12 cellular contexts compared by ENCODE assay signal in genomic region chr22:49760630-49761571, GRCh38.
DNase-seq lines count a peak whose midpoint lies in the region; ATAC-seq, FAIRE-seq and TF ChIP-seq lines count a peak whose summit lies in the region.
"Had no signal": no experiment of that assay in that cellular context is flagged by ENCODE, and none has a peak within 500 bp of the region (broad histone marks: within the 10 kb centered on the region; RNA-seq: fewer than 3 reads in every experiment).

No MANE protein-coding gene starts in this region.

- WGBS in GM23248 (ENCODE audit: low coverage in 1 of 2, low lambda C conversion rate in 2 of 2, missing lambda C conversion rate in 2 of 2), 2 experiments, result 73 to 75% methylated on average over 13 of the region's 13 CpGs

- ATAC-seq in activated naive CD8-positive, alpha-beta T cell treated with anti-CD3 and anti-CD28 coated beads, Interleukin-2, amount 10 ng/mL, durations not matched to agents 7 days and 5 days (ENCODE audit: low read depth), result peak; percentile 77
- ATAC-seq in upper lobe of right lung, result peak; percentile 30
- ATAC-seq in HG03025 (IDR thresholded peaks at IDR 0.05; ENCODE audit: low FRiP score, unreplicated experiment), result no peak

- H3K4me3 ChIP-seq in HL-60 (replicated peaks; ENCODE audit: insufficient read depth, low read length) (no peak overlapping the region), astrocyte (ENCODE audit: insufficient read depth, low read depth, low read length) (no peak overlapping the region), upper lobe of right lung (no peak overlapping the region), GM23248 (no peak overlapping the region)
- H3K4me3 ChIP-seq: heart right ventricle had no signal

- peak overlapping the region; percentile 82 for H3K27ac Mint-ChIP-seq in activated naive CD8-positive, alpha-beta T cell treated with anti-CD3 and anti-CD28 coated beads, Interleukin-2, amount 10 ng/mL, durations not matched to agents 7 days and 5 days
- H3K27ac Mint-ChIP-seq in activated naive CD8-positive, alpha-beta T cell treated with anti-CD3 and anti-CD28 coated beads for 36 hours, result no peak overlapping the region
- peak overlapping the region; percentile 89 for H3K27ac Mint-ChIP-seq in astrocyte (ENCODE audit: unreplicated experiment)
- H3K27ac Mint-ChIP-seq: IgD-negative memory B cell had no signal

- H3K27me3 ChIP-seq in HL-60 (ENCODE audit: insufficient read depth, poor library complexity, severe bottlenecking) (no peaks in the 10 kb centered on the region), astrocyte (ENCODE audit: insufficient read depth, low read length) (no peaks in the 10 kb centered on the region), upper lobe of right lung (no peaks in the 10 kb centered on the region), GM23248 (replicated peaks; ENCODE audit: insufficient read depth) (no peaks in the 10 kb centered on the region)

- no peak for TF ChIP-seq CTCF in HL-60 (IDR thresholded peaks at IDR 0.05; ENCODE audit: insufficient read depth, low read length)
- TF ChIP-seq CTCF in astrocyte (IDR thresholded peaks at IDR 0.05; ENCODE audit: insufficient read depth, low read depth, low read length), result no peak
- no peak for TF ChIP-seq CTCF in upper lobe of right lung (IDR thresholded peaks at IDR 0.05)

- H3K4me2 ChIP-seq in astrocyte (ENCODE audit: low read length), result no peak overlapping the region
- no peak overlapping the region for H3K4me2 ChIP-seq in GM23248 (ENCODE audit: unreplicated experiment)

- peaks cover 20% of the 10 kb centered on the region for H3K4me1 Mint-ChIP-seq in activated naive CD8-positive, alpha-beta T cell treated with anti-CD3 and anti-CD28 coated beads, Interleukin-2, amount 10 ng/mL, durations not matched to agents 7 days and 5 days
- peaks cover 17% of the 10 kb centered on the region for H3K4me1 Mint-ChIP-seq in activated naive CD8-positive, alpha-beta T cell treated with anti-CD3 and anti-CD28 coated beads for 36 hours
- peaks cover 9% of the 10 kb centered on the region for H3K4me1 Mint-ChIP-seq in astrocyte (ENCODE audit: low read depth, unreplicated experiment)

- H3K4me1 ChIP-seq in astrocyte (ENCODE audit: insufficient read depth, low read length), result no peaks in the 10 kb centered on the region
- H3K4me1 ChIP-seq in upper lobe of right lung, result no peaks in the 10 kb centered on the region
- H3K4me1 ChIP-seq in GM23248 (ENCODE audit: insufficient read depth), result no peaks in the 10 kb centered on the region

- H2AFZ ChIP-seq in astrocyte (ENCODE audit: low read depth, low read length), result no peak overlapping the region
- H2AFZ ChIP-seq in GM23248, result no peak overlapping the region

- H3F3A ChIP-seq in GM23248 (ENCODE audit: insufficient read depth), result no peaks in the 10 kb centered on the region

- peak overlapping the region; percentile 32 for H3K4me3 Mint-ChIP-seq in activated naive CD8-positive, alpha-beta T cell treated with anti-CD3 and anti-CD28 coated beads, Interleukin-2, amount 10 ng/mL, durations not matched to agents 7 days and 5 days
- no peak overlapping the region for H3K4me3 Mint-ChIP-seq in activated naive CD8-positive, alpha-beta T cell treated with anti-CD3 and anti-CD28 coated beads for 36 hours
- H3K4me3 Mint-ChIP-seq in astrocyte (ENCODE audit: unreplicated experiment), result no peak overlapping the region
- H3K4me3 Mint-ChIP-seq: activated T-cell treated with anti-CD3 and anti-CD28 coated beads, Interleukin-2, amount 50 U/mL, for 4 hours; CD4-positive, alpha-beta memory T cell had no signal

- H3K36me3 ChIP-seq in astrocyte (ENCODE audit: insufficient read depth, low read length) (no peaks in the 10 kb centered on the region), upper lobe of right lung (no peaks in the 10 kb centered on the region), GM23248 (ENCODE audit: low read depth) (no peaks in the 10 kb centered on the region)
- H3K36me3 ChIP-seq: heart right ventricle had no signal

- H3K36me3 Mint-ChIP-seq in activated naive CD8-positive, alpha-beta T cell treated with anti-CD3 and anti-CD28 coated beads, Interleukin-2, amount 10 ng/mL, durations not matched to agents 7 days and 5 days, result no peaks in the 10 kb centered on the region
- H3K36me3 Mint-ChIP-seq in activated naive CD8-positive, alpha-beta T cell treated with anti-CD3 and anti-CD28 coated beads for 36 hours, result no peaks in the 10 kb centered on the region
- H3K36me3 Mint-ChIP-seq in astrocyte (ENCODE audit: low read depth, unreplicated experiment), result no peaks in the 10 kb centered on the region
- H3K36me3 Mint-ChIP-seq: CD4-positive, alpha-beta memory T cell; IgD-negative memory B cell had no signal

- H3K27ac ChIP-seq in HL-60 (replicated peaks), result peak overlapping the region; percentile 67
- H3K27ac ChIP-seq in astrocyte (ENCODE audit: low read depth, low read length), result no peak overlapping the region
- no peak overlapping the region for H3K27ac ChIP-seq in upper lobe of right lung
- H3K27ac ChIP-seq in GM23248, result no peak overlapping the region
- H3K27ac ChIP-seq: heart right ventricle had no signal

- no peaks in the 10 kb centered on the region for H3K9me3 Mint-ChIP-seq in activated naive CD8-positive, alpha-beta T cell treated with anti-CD3 and anti-CD28 coated beads, Interleukin-2, amount 10 ng/mL, durations not matched to agents 7 days and 5 days
- no peaks in the 10 kb centered on the region for H3K9me3 Mint-ChIP-seq in activated naive CD8-positive, alpha-beta T cell treated with anti-CD3 and anti-CD28 coated beads for 36 hours
- peaks cover 5% of the 10 kb centered on the region for H3K9me3 Mint-ChIP-seq in astrocyte (ENCODE audit: unreplicated experiment)
- H3K9me3 Mint-ChIP-seq: activated T-cell treated with anti-CD3 and anti-CD28 coated beads, Interleukin-2, amount 50 U/mL, for 4 hours; CD4-positive, alpha-beta memory T cell had no signal

- no peak for FAIRE-seq in astrocyte (lab: Jason Lieb, UNC)

- no peaks in the 10 kb centered on the region for H3K27me3 Mint-ChIP-seq in activated naive CD8-positive, alpha-beta T cell treated with anti-CD3 and anti-CD28 coated beads, Interleukin-2, amount 10 ng/mL, durations not matched to agents 7 days and 5 days
- H3K27me3 Mint-ChIP-seq in activated naive CD8-positive, alpha-beta T cell treated with anti-CD3 and anti-CD28 coated beads for 36 hours, result no peaks in the 10 kb centered on the region
- peaks cover 6% of the 10 kb centered on the region for H3K27me3 Mint-ChIP-seq in astrocyte (ENCODE audit: low read depth, unreplicated experiment)

- H3K9ac ChIP-seq in astrocyte (ENCODE audit: low read length) (no peak overlapping the region), GM23248 (no peak overlapping the region)

- peak; percentile 49 for DNase-seq in activated naive CD8-positive, alpha-beta T cell treated with anti-CD3 and anti-CD28 coated beads, Interleukin-2, amount 10 ng/mL, durations not matched to agents 7 days and 5 days
- no peak for DNase-seq in activated naive CD8-positive, alpha-beta T cell treated with anti-CD3 and anti-CD28 coated beads for 36 hours
- DNase-seq in HL-60 (ENCODE audit: low read depth in 1 of 2, low spot score in 1 of 2), result peak; percentile 27 to 85
- DNase-seq in astrocyte (ENCODE audit: low read depth), result no peak
- DNase-seq in upper lobe of right lung, result peak; percentile 55
- DNase-seq in OCI-M1 (lab: John Stamatoyannopoulos, UW), result no peak
- DNase-seq in GM23248, result no peak
- DNase-seq: activated T-cell treated with anti-CD3 and anti-CD28 coated beads, Interleukin-2, amount 50 U/mL, for 4 hours; CD4-positive, alpha-beta memory T cell; heart right ventricle had no signal

- H3K79me2 ChIP-seq in astrocyte (ENCODE audit: insufficient read depth, low read length) (no peaks in the 10 kb centered on the region), GM23248 (ENCODE audit: insufficient read depth) (no peaks in the 10 kb centered on the region)

- H3K9me3 ChIP-seq in astrocyte (ENCODE audit: insufficient read depth, low read depth, low read length) (no peaks in the 10 kb centered on the region), upper lobe of right lung (no peaks in the 10 kb centered on the region), GM23248 (ENCODE audit: low read depth) (no peaks in the 10 kb centered on the region)

- intact Hi-C loops in upper lobe of right lung (cut with DNase I), result no loop called here

- H3K9me2 ChIP-seq in GM23248 (ENCODE audit: insufficient read depth), result no peaks in the 10 kb centered on the region

- in situ Hi-C loops in GM23248 (cut with MboI), result no loop called here

- H4K20me1 ChIP-seq in astrocyte (ENCODE audit: insufficient read depth, low read length) (no peaks in the 10 kb centered on the region), GM23248 (ENCODE audit: insufficient read depth) (no peaks in the 10 kb centered on the region)

- POLR2A ChIA-PET in activated naive CD8-positive, alpha-beta T cell treated with anti-CD3 and anti-CD28 coated beads, Interleukin-2, amount 10 ng/mL, durations not matched to agents 7 days and 5 days (lab: Charles Lee), result interaction anchor here (0.6 to 1.1 kb wide), 3 partner anchors 14 to 160 kb away, joined by 3 read pairs; no protein-coding TSS in a partner anchor

Comparison
In these comparisons a context has a peak if more than half of its experiments do, and no peak if none do; other contexts are left out.
1. DNase-seq: peak in activated naive CD8-positive, alpha-beta T cell treated with anti-CD3 and anti-CD28 coated beads, Interleukin-2, amount 10 ng/mL, durations not matched to agents 7 days and 5 days (single experiment), HL-60 (2 of 2) and upper lobe of right lung (single experiment); none in activated naive CD8-positive, alpha-beta T cell treated with anti-CD3 and anti-CD28 coated beads for 36 hours (single experiment), astrocyte (single experiment), OCI-M1 (single experiment) and GM23248 (single experiment).